ENCODE assay signal across 13 cellular contexts in genomic region chr5:134512661-134512999, GRCh38. TPM values are rescaled to one million over a fixed set of nuclear protein-coding genes. Genes with fewer than 3 reads are reported as not detected.
DNase-seq lines count a peak whose midpoint lies in the region; ATAC-seq and TF ChIP-seq lines count a peak whose summit lies in the region.
"Had no signal": no experiment of that assay in that cellular context is flagged by ENCODE, and none has a peak within 500 bp of the region (broad histone marks: within the 10 kb centered on the region; RNA-seq: fewer than 3 reads in every experiment).

No MANE protein-coding gene starts in this region.

- H3K9me3 ChIP-seq in Peyer's patch (no peaks in the 10 kb centered on the region), iPS-15b (ENCODE audit: control insufficient read depth, insufficient read depth, low read length) (no peaks in the 10 kb centered on the region), gastrocnemius medialis (no peaks in the 10 kb centered on the region)

- TF ChIP-seq CTCF in Peyer's patch (IDR thresholded peaks at IDR 0.05) (no peak), gastrocnemius medialis (IDR thresholded peaks at IDR 0.05 in 4 of 5, conservative IDR thresholded peaks at IDR 0.05 in 1 of 5) (no peak)

- H3K4me3 ChIP-seq in H7 (ENCODE audit: insufficient read depth, low read depth, low read length) (no peak overlapping the region), Peyer's patch (no peak overlapping the region), iPS-15b (ENCODE audit: low read depth, low read length) (peak overlapping the region; percentile 19), gastrocnemius medialis (no peak overlapping the region)
- H3K4me3 ChIP-seq: dorsolateral prefrontal cortex had no signal

- H3K27me3 ChIP-seq in H7 (ENCODE audit: control insufficient read depth, insufficient read depth, low read length) (no peaks in the 10 kb centered on the region), Peyer's patch (no peaks in the 10 kb centered on the region), iPS-15b (ENCODE audit: control insufficient read depth, insufficient read depth, low read length) (no peaks in the 10 kb centered on the region), gastrocnemius medialis (no peaks in the 10 kb centered on the region)
- H3K27me3 ChIP-seq: dorsolateral prefrontal cortex, foreskin keratinocyte had no signal

- peak in 1 of 2 donors; percentile 9 for ATAC-seq in gastrocnemius medialis
- ATAC-seq: stimulated activated naive CD8-positive, alpha-beta T cell treated with anti-CD3 and anti-CD28 coated beads, Interleukin-15, Interleukin-2, amounts not matched to agents 100 U/mL and 50 U/mL, for 24 hours had no signal

- peaks cover 0 to 24% (median 0%) of the 10 kb centered on the region in 4 donors for H3K4me1 ChIP-seq in Peyer's patch
- H3K4me1 ChIP-seq in iPS-15b (ENCODE audit: control insufficient read depth, insufficient read depth, low read length) = peaks cover 19% of the 10 kb centered on the region
- H3K4me1 ChIP-seq in gastrocnemius medialis = peaks cover 19 to 33% of the 10 kb centered on the region in 2 donors

- H3K27ac ChIP-seq in Peyer's patch = peak overlapping the region in 3 of 4 donors; percentile 48 to 81 (median 57)
- H3K27ac ChIP-seq in gastrocnemius medialis = peak overlapping the region; percentile 79 to 93 (median 85)

- TF ChIP-seq POLR2A in Peyer's patch (IDR thresholded peaks at IDR 0.05) = no peak
- TF ChIP-seq POLR2A in gastrocnemius medialis (IDR thresholded peaks at IDR 0.05) = no peak

- intact Hi-C loops in gastrocnemius medialis (cut with DNase I; ENCODE audit: low total_unique reads) = loop anchor here (1.0 kb wide), 1 partner anchor 45 kb away; no protein-coding TSS in a partner anchor

- DNase-seq in H7 (peak; percentile 46), Peyer's patch (no peak), gastrocnemius medialis (peak in 1 of 2 donors; percentile 65), globus pallidus (ENCODE audit: low spot score) (no peak), NOMO-1 treated with DMSO at 0.1 percent for 48 hours (lab: John Stamatoyannopoulos, UW; ENCODE audit: unreplicated experiment) (no peak)
- DNase-seq in activated effector memory CD4-positive, alpha-beta T cell treated with Interleukin-2 at 50 U/mL for 16 hours = no peak
- DNase-seq: NCI-H2171 treated with DMSO at 0.1 percent for 48 hours; stimulated activated CD4-positive, alpha-beta T cell treated with anti-CD3 and anti-CD28 coated beads, Interleukin-4, amount 100 ng/mL, for 1 hour; stimulated activated naive CD8-positive, alpha-beta T cell treated with anti-CD3 and anti-CD28 coated beads, Interleukin-15, Interleukin-2, amounts not matched to agents 100 U/mL and 50 U/mL, for 24 hours; T1000 had no signal

- in situ Hi-C loops in gastrocnemius medialis (cut with MboI; ENCODE audit: low sequenced_read_pairs in 4 of 4) = loop anchor here in 3 of 4 donors (10.0 to 25.0 kb wide), 2 partner anchors 48 to 100 kb away; partner anchors contain the start of gene CDKN2AIPNL (in 3 of the 3)

- H3K36me3 ChIP-seq in H7 (replicated peaks; ENCODE audit: control insufficient read depth, insufficient read depth, low read length) = no peaks in the 10 kb centered on the region
- no peaks in the 10 kb centered on the region for H3K36me3 ChIP-seq in Peyer's patch
- no peaks in the 10 kb centered on the region for H3K36me3 ChIP-seq in iPS-15b (ENCODE audit: control insufficient read depth, insufficient read depth, low read length)
- H3K36me3 ChIP-seq in gastrocnemius medialis = no peaks in the 10 kb centered on the region

- H3K9ac ChIP-seq in iPS-15b (ENCODE audit: low read depth, low read length) = peak overlapping the region; percentile 55

RNA-seq across cellular contexts. Expression of gene JADE2, which starts 12.8 kb away (rescaled TPM):
- 29.5 and 33.7 TPM in 2 replicates for total RNA-seq in H7 (2014; rRNA removed; shearing (Covaris generic))
- total RNA-seq in Peyer's patch (10 to 100 TPM; 51.5 to 77.6 (median 57.4) TPM), gastrocnemius medialis (10 to 100 TPM; 17.3 to 44.5 (median 19.8) TPM)
